Comparison of ENCODE assay signal across 16 cellular contexts in the genomic region with DNA sequence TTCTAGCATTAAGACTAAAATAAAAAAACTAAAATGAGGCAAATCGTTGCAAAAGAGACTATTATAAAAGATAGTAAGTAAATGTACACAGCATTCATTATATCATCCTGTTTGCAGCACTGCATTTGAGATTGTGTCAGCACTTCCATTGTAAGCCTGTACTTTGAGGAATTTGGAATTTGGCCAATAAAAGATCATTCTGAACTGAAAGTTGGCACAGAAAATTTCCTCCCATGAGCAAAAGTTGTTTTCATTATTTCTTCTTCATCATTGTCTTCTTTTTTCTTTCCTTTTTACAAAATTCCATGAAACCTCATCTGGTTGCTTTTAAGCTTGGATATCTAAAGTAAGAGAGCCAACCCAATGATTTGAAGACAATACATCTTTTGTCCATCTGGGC.
DNase-seq lines count a peak whose midpoint lies in the region; ATAC-seq lines count a peak whose summit lies in the region.
"Had no signal": no experiment of that assay in that cellular context is flagged by ENCODE, and none has a peak within 500 bp of the region (broad histone marks: within the 10 kb centered on the region; RNA-seq: fewer than 3 reads in every experiment).

No MANE protein-coding gene starts in this region.

- H3K4me1 ChIP-seq in SJCRH30: no peaks in the 10 kb centered on the region

- H3K4me3 ChIP-seq in SJCRH30: no peak overlapping the region

- peaks cover 4 to 34% (median 13%) of the 10 kb centered on the region in 6 donors for H3K9me3 Mint-ChIP-seq in immature natural killer cell

- no peaks in the 10 kb centered on the region for H3K36me3 ChIP-seq in SJCRH30

- H3K27ac Mint-ChIP-seq in immature natural killer cell: no peak overlapping the region
- H3K27ac Mint-ChIP-seq: activated CD4-positive, alpha-beta memory T cell treated with anti-CD3 and anti-CD28 coated beads, Interleukin-2, amount 10 ng/mL, durations not matched to agents 7 days and 5 days; activated T-cell treated with anti-CD3 and anti-CD28 coated beads, Interleukin-2, amount 50 U/mL, for 72 hours; B cell; stimulated activated naive B cell treated with anti-CD40 and anti-IgM and Interleukin-4, amounts not matched to agents 10 μg/mL and 1 μg/mL and 100 μg/mL, for 72 hours; type B pancreatic cell had no signal

- H3K4me3 Mint-ChIP-seq in immature natural killer cell: no peak overlapping the region
- H3K4me3 Mint-ChIP-seq: activated CD4-positive, alpha-beta memory T cell treated with anti-CD3 and anti-CD28 coated beads, Interleukin-2, amount 10 ng/mL, durations not matched to agents 7 days and 5 days; activated T-cell treated with anti-CD3 and anti-CD28 coated beads, Interleukin-2, amount 50 U/mL, for 72 hours; B cell; stimulated activated naive B cell treated with anti-CD40 and anti-IgM and Interleukin-4, amounts not matched to agents 10 μg/mL and 1 μg/mL and 100 μg/mL, for 72 hours; type B pancreatic cell had no signal

- H3K9me3 ChIP-seq in SJCRH30 (replicated peaks): peaks cover 6% of the 10 kb centered on the region; the same call in 1 of the 2 replicates

- peaks cover 0 to 3% (median 0%) of the 10 kb centered on the region in 3 donors for H3K36me3 Mint-ChIP-seq in immature natural killer cell
- H3K36me3 Mint-ChIP-seq: type B pancreatic cell had no signal

- H3K27me3 Mint-ChIP-seq in immature natural killer cell (ENCODE audit: low read depth in 3 of 3): peaks cover 0 to 2% (median 0%) of the 10 kb centered on the region in 3 donors
- H3K27me3 Mint-ChIP-seq: activated CD4-positive, alpha-beta memory T cell treated with anti-CD3 and anti-CD28 coated beads, Interleukin-2, amount 10 ng/mL, durations not matched to agents 7 days and 5 days; B cell; stimulated activated naive B cell treated with anti-CD40 and anti-IgM and Interleukin-4, amounts not matched to agents 10 μg/mL and 1 μg/mL and 100 μg/mL, for 72 hours had no signal

- no peaks in the 10 kb centered on the region for H3K27me3 ChIP-seq in SJCRH30

- ATAC-seq in esophagus mucosa: peak; percentile 74
- ATAC-seq: activated T-cell treated with anti-CD3 and anti-CD28 coated beads, Interleukin-2, amount 50 U/mL, for 72 hours; stimulated activated naive B cell treated with anti-CD40 and anti-IgM and Interleukin-4, amounts not matched to agents 10 μg/mL and 1 μg/mL and 100 μg/mL, for 72 hours had no signal

- H3K4me1 Mint-ChIP-seq in immature natural killer cell: no peaks in the 10 kb centered on the region
- H3K4me1 Mint-ChIP-seq: activated CD4-positive, alpha-beta memory T cell treated with anti-CD3 and anti-CD28 coated beads, Interleukin-2, amount 10 ng/mL, durations not matched to agents 7 days and 5 days; B cell; stimulated activated naive B cell treated with anti-CD40 and anti-IgM and Interleukin-4, amounts not matched to agents 10 μg/mL and 1 μg/mL and 100 μg/mL, for 72 hours had no signal

- peak; percentile 8 for DNase-seq in HT1080 (ENCODE audit: low read depth)
- DNase-seq in RPMI8226: peak; percentile 50
- DNase-seq in midbrain (lab: John Stamatoyannopoulos, UW): peak; percentile 3
- DNase-seq in SJCRH30: no peak
- no peak for DNase-seq in central memory CD4-positive, alpha-beta T cell
- no peak for DNase-seq in immature natural killer cell
- DNase-seq in NCI-H774 (lab: John Stamatoyannopoulos, UW): no peak
- DNase-seq: activated CD4-positive, alpha-beta memory T cell treated with anti-CD3 and anti-CD28 coated beads, Interleukin-2, amount 10 ng/mL, durations not matched to agents 7 days and 5 days; activated T-cell treated with anti-CD3 and anti-CD28 coated beads, Interleukin-2, amount 50 U/mL, for 72 hours; cortex of kidney; DMS153; small intestine; stimulated activated naive B cell treated with anti-CD40 and anti-IgM and Interleukin-4, amounts not matched to agents 10 μg/mL and 1 μg/mL and 100 μg/mL, for 72 hours had no signal

- no peak overlapping the region for H3K27ac ChIP-seq in SJCRH30

Comparison
In these comparisons a context has a peak if more than half of its experiments do, and no peak if none do; other contexts are left out.
1. DNase-seq: peak in HT1080 (single experiment), RPMI8226 (single experiment) and midbrain (single experiment); none in SJCRH30 (0 of 2), central memory CD4-positive, alpha-beta T cell (single experiment), immature natural killer cell (0 of 3) and NCI-H774 (single experiment).